15 cellular contexts compared by ENCODE assay signal in the genomic region with DNA sequence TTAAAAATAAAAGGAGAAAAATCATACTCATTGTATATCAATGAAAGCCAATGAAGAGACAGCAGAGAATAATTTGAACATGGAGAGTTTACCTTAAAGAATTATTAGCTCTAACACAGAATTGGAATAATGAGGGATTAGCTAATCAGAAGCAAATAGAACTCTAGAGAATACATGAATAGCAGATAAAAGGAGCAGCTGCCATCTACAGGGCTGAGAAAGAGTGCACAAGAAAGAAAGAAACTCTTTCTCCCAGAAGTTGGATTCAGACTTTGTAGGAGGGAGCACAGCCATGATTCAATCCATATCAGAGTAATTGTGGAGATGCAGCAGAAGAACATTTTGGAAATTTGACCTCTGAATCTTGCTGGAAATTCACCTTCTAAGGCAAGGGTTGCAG.
A peak's percentile ranks its signal among the peaks of the same experiment; 100 is the strongest.
DNase-seq lines count a peak whose midpoint lies in the region; ATAC-seq, FAIRE-seq and TF ChIP-seq lines count a peak whose summit lies in the region.
"Had no signal": no experiment of that assay in that cellular context is flagged by ENCODE, and none has a peak within 500 bp of the region (broad histone marks: within the 10 kb centered on the region; RNA-seq: fewer than 3 reads in every experiment).

No MANE protein-coding gene starts in this region.

- H3K9me3 Mint-ChIP-seq in WTC11 = peaks cover 9% of the 10 kb centered on the region
- H3K9me3 Mint-ChIP-seq in natural killer cell = peaks cover 5 to 11% of the 10 kb centered on the region in 2 donors
- H3K9me3 Mint-ChIP-seq: activated naive CD4-positive, alpha-beta T cell treated with anti-CD3 and anti-CD28 coated beads, Interleukin-2, amount 10 ng/mL, durations not matched to agents 7 days and 5 days had no signal

- H3K4me3 ChIP-seq in kidney (ENCODE audit: low read length in 2 of 2) = no peak overlapping the region
- H3K4me3 ChIP-seq in lower leg skin (ENCODE audit: low read depth, poor library complexity, severe bottlenecking) = no peak overlapping the region
- H3K4me3 ChIP-seq: heart left ventricle, lung, skin epidermis had no signal

- CTCF ChIA-PET in WTC11 (lab: Charles Lee) = no interaction called here

- ATAC-seq in WTC11 = peak; percentile 50; the same call in 1 of the 2 replicates
- no peak for ATAC-seq in natural killer cell
- ATAC-seq: heart left ventricle had no signal

- no peaks in the 10 kb centered on the region for H3K4me1 Mint-ChIP-seq in WTC11
- H3K4me1 Mint-ChIP-seq in natural killer cell = no peaks in the 10 kb centered on the region
- H3K4me1 Mint-ChIP-seq: activated naive CD4-positive, alpha-beta T cell treated with anti-CD3 and anti-CD28 coated beads, Interleukin-2, amount 10 ng/mL, durations not matched to agents 7 days and 5 days had no signal

- intact Hi-C loops in kidney (cut with DNase I) (no loop called here), lower leg skin (cut with DNase I; ENCODE audit: low total_unique reads) (no loop called here), natural killer cell (cut with micrococcal nuclease) (no loop called here)

- H3K9ac ChIP-seq in kidney (ENCODE audit: low read length in 2 of 2) = no peak overlapping the region

- POLR2A ChIA-PET in WTC11 (lab: Charles Lee) = no interaction called here

- H3K36me3 ChIP-seq in kidney (ENCODE audit: control insufficient read depth in 1 of 2, insufficient read depth in 2 of 2, low read length in 2 of 2) = no peaks in the 10 kb centered on the region
- H3K36me3 ChIP-seq: heart left ventricle, neutrophil had no signal

- H3K4me1 ChIP-seq in kidney (ENCODE audit: control insufficient read depth in 1 of 2, insufficient read depth in 1 of 2, low read depth in 1 of 2, low read length in 2 of 2) = no peaks in the 10 kb centered on the region
- H3K4me1 ChIP-seq: heart left ventricle had no signal

- DNase-seq in ELR (ENCODE audit: low read depth) = peak; percentile 12
- peak; percentile 10 for DNase-seq in HuH-7 (ENCODE audit: low spot score)
- DNase-seq in WTC11 (ENCODE audit: low spot score) = no peak
- no peak for DNase-seq in kidney
- no peak for DNase-seq in GF-D8 (lab: John Stamatoyannopoulos, UW)
- no peak for DNase-seq in lower leg skin (ENCODE audit: low spot score in 2 of 2)
- DNase-seq in natural killer cell = no peak
- DNase-seq: activated naive CD4-positive, alpha-beta T cell treated with anti-CD3 and anti-CD28 coated beads, Interleukin-2, amount 10 ng/mL, durations not matched to agents 7 days and 5 days; central memory CD4-positive, alpha-beta T cell; heart left ventricle; NCI-H1048; substantia nigra had no signal

- H3K27me3 Mint-ChIP-seq in WTC11 (ENCODE audit: low read depth) (no peaks in the 10 kb centered on the region), natural killer cell (ENCODE audit: low read depth in 2 of 2) (no peaks in the 10 kb centered on the region)
- H3K27me3 Mint-ChIP-seq: activated naive CD4-positive, alpha-beta T cell treated with anti-CD3 and anti-CD28 coated beads, Interleukin-2, amount 10 ng/mL, durations not matched to agents 7 days and 5 days had no signal

- no peak for TF ChIP-seq POLR2A in lower leg skin (IDR thresholded peaks at IDR 0.05)

- H3K27ac ChIP-seq in kidney (ENCODE audit: low read depth in 2 of 2, low read length in 2 of 2) = no peak overlapping the region
- H3K27ac ChIP-seq: heart left ventricle, neutrophil, skin epidermis had no signal

- no peak for FAIRE-seq in kidney (lab: Jason Lieb, UNC)

- H3K27ac Mint-ChIP-seq in WTC11 (no peak overlapping the region), natural killer cell (no peak overlapping the region)
- H3K27ac Mint-ChIP-seq: activated naive CD4-positive, alpha-beta T cell treated with anti-CD3 and anti-CD28 coated beads, Interleukin-2, amount 10 ng/mL, durations not matched to agents 7 days and 5 days had no signal

- no peaks in the 10 kb centered on the region for H3K9me3 ChIP-seq in kidney (ENCODE audit: control insufficient read depth in 1 of 2, low read length in 2 of 2)
- H3K9me3 ChIP-seq: neutrophil had no signal

- TF ChIP-seq CTCF in WTC11 (IDR thresholded peaks at IDR 0.05) = no peak
- TF ChIP-seq CTCF in kidney (IDR thresholded peaks at IDR 0.05; ENCODE audit: borderline replicate concordance, extremely low read depth, insufficient read depth) = peak; percentile 18
- no peak for TF ChIP-seq CTCF in lower leg skin (IDR thresholded peaks at IDR 0.05)
- TF ChIP-seq CTCF in natural killer cell (IDR thresholded peaks at IDR 0.05) = no peak

- no peak overlapping the region for H3K4me3 Mint-ChIP-seq in WTC11
- H3K4me3 Mint-ChIP-seq in natural killer cell = no peak overlapping the region
- H3K4me3 Mint-ChIP-seq: activated naive CD4-positive, alpha-beta T cell treated with anti-CD3 and anti-CD28 coated beads, Interleukin-2, amount 10 ng/mL, durations not matched to agents 7 days and 5 days had no signal

- no peaks in the 10 kb centered on the region for H3K36me3 Mint-ChIP-seq in WTC11
- peaks cover 7% of the 10 kb centered on the region for H3K36me3 Mint-ChIP-seq in natural killer cell
- H3K36me3 Mint-ChIP-seq: activated naive CD4-positive, alpha-beta T cell treated with anti-CD3 and anti-CD28 coated beads, Interleukin-2, amount 10 ng/mL, durations not matched to agents 7 days and 5 days had no signal

TF ChIP-seq in WTC11, 78 proteins besides CTCF, POLR2A, EP300 and RAD21:
- TF ChIP-seq NR2C2 (CRISPR knock-in tag; IDR thresholded peaks at IDR 0.05) = no peak
- TF ChIP-seq, protein P1, sequence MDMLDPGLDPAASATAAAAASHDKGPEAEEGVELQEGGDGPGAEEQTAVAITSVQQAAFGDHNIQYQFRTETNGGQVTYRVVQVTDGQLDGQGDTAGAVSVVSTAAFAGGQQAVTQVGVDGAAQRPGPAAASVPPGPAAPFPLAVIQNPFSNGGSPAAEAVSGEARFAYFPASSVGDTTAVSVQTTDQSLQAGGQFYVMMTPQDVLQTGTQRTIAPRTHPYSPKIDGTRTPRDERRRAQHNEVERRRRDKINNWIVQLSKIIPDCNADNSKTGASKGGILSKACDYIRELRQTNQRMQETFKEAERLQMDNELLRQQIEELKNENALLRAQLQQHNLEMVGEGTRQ (CRISPR knock-in tag; IDR thresholded peaks at IDR 0.05) = no peak
- no peak for TF ChIP-seq FOXP1 (CRISPR knock-in tag; IDR thresholded peaks at IDR 0.05; ENCODE audit: borderline replicate concordance)
- TF ChIP-seq, protein P2, sequence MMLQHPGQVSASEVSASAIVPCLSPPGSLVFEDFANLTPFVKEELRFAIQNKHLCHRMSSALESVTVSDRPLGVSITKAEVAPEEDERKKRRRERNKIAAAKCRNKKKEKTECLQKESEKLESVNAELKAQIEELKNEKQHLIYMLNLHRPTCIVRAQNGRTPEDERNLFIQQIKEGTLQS (CRISPR knock-in tag; conservative IDR thresholded peaks at IDR 0.05) = no peak
- TF ChIP-seq ZNF396 (CRISPR knock-in tag; IDR thresholded peaks at IDR 0.05; ENCODE audit: borderline replicate concordance) = no peak
- TF ChIP-seq KAT7 (CRISPR knock-in tag; IDR thresholded peaks at IDR 0.05; ENCODE audit: borderline replicate concordance) = no peak
- no peak for TF ChIP-seq SOX15 (CRISPR knock-in tag; IDR thresholded peaks at IDR 0.05)
- no peak for TF ChIP-seq ELF4 (CRISPR knock-in tag; IDR thresholded peaks at IDR 0.05; ENCODE audit: low read depth)
- no peak for TF ChIP-seq GRHL2 (CRISPR knock-in tag; IDR thresholded peaks at IDR 0.05; ENCODE audit: insufficient replicate concordance, severe bottlenecking)
- TF ChIP-seq ZNF219 (CRISPR knock-in tag; IDR thresholded peaks at IDR 0.05; ENCODE audit: borderline replicate concordance) = no peak
- no peak for TF ChIP-seq ZNF121 (CRISPR knock-in tag; IDR thresholded peaks at IDR 0.05)
- no peak for TF ChIP-seq PRRX2 (CRISPR knock-in tag; IDR thresholded peaks at IDR 0.05)
- TF ChIP-seq, protein P3, sequence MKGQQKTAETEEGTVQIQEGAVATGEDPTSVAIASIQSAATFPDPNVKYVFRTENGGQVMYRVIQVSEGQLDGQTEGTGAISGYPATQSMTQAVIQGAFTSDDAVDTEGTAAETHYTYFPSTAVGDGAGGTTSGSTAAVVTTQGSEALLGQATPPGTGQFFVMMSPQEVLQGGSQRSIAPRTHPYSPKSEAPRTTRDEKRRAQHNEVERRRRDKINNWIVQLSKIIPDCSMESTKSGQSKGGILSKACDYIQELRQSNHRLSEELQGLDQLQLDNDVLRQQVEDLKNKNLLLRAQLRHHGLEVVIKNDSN (CRISPR knock-in tag; IDR thresholded peaks at IDR 0.05) = no peak
- TF ChIP-seq, protein P4, sequence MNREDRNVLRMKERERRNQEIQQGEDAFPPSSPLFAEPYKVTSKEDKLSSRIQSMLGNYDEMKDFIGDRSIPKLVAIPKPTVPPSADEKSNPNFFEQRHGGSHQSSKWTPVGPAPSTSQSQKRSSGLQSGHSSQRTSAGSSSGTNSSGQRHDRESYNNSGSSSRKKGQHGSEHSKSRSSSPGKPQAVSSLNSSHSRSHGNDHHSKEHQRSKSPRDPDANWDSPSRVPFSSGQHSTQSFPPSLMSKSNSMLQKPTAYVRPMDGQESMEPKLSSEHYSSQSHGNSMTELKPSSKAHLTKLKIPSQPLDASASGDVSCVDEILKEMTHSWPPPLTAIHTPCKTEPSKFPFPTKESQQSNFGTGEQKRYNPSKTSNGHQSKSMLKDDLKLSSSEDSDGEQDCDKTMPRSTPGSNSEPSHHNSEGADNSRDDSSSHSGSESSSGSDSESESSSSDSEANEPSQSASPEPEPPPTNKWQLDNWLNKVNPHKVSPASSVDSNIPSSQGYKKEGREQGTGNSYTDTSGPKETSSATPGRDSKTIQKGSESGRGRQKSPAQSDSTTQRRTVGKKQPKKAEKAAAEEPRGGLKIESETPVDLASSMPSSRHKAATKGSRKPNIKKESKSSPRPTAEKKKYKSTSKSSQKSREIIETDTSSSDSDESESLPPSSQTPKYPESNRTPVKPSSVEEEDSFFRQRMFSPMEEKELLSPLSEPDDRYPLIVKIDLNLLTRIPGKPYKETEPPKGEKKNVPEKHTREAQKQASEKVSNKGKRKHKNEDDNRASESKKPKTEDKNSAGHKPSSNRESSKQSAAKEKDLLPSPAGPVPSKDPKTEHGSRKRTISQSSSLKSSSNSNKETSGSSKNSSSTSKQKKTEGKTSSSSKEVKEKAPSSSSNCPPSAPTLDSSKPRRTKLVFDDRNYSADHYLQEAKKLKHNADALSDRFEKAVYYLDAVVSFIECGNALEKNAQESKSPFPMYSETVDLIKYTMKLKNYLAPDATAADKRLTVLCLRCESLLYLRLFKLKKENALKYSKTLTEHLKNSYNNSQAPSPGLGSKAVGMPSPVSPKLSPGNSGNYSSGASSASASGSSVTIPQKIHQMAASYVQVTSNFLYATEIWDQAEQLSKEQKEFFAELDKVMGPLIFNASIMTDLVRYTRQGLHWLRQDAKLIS (CRISPR knock-in tag; IDR thresholded peaks at IDR 0.05; ENCODE audit: borderline replicate concordance) = no peak

Comparison
In these comparisons a context has a peak if more than half of its experiments do, and no peak if none do; other contexts are left out.
1. DNase-seq: peak in ELR (single experiment) and HuH-7 (single experiment); none in WTC11 (single experiment), kidney (single experiment), GF-D8 (single experiment), lower leg skin (0 of 2) and natural killer cell (single experiment).